In the genomic region with DNA sequence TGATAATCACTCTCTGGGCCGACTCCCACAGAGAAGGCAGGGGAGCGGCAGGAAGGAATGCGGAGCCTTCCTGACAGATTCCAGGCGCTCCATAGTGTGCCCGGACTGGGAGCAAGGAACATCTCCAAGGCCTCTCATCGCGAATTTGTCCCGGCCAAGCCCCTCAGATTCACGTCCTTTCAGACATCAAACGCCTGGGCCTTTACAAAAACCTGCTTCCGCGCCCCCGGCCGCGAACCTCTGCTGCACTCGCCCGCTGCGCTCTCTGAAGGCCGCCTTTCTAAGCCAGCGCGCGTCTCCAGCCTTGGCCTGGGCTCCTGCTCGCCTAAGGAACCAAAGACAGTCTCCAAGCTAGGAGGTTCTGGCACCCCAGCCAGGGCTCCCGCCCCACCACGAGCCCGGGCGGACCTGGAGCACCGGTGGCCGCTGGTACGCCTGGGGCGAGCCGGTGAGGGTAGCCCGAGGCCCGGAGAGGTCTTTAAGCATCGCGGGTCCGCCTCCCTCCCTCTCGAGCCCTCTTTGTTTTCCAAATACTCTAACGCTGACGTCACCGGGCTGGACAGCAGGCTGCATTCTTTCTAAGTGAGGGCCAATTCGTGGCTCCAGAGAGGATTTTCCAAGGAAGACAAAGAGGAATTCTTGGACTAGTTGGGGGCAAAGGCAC, we compare ENCODE assay signal across 8 cellular contexts. TPM values are rescaled to one million over a fixed set of nuclear protein-coding genes. Genes with fewer than 3 reads are reported as not detected.
DNase-seq lines count a peak whose midpoint lies in the region; ATAC-seq, FAIRE-seq and TF ChIP-seq lines count a peak whose summit lies in the region.

No MANE protein-coding gene starts in this region.

- H3K4me1 ChIP-seq in HUES48 (ENCODE audit: control insufficient read depth, insufficient read depth, low read length) = peaks cover 27% of the 10 kb centered on the region
- peaks cover 36% of the 10 kb centered on the region for H3K4me1 ChIP-seq in neuron (ENCODE audit: insufficient read depth, low read length)

- H3K4me3 ChIP-seq in HUES48 (ENCODE audit: low read depth, low read length) = peak overlapping the region; percentile 74
- H3K4me3 ChIP-seq in WI38 (ENCODE audit: low read depth, low read length) = peak overlapping the region; percentile 99
- peak overlapping the region; percentile 98 for H3K4me3 ChIP-seq in neuron (ENCODE audit: low read length)

- H3K27ac ChIP-seq in HUES48 (ENCODE audit: low read depth, low read length) = peak overlapping the region; percentile 100

- ATAC-seq in HG02623 (IDR thresholded peaks at IDR 0.05; ENCODE audit: unreplicated experiment) (no peak), GM21526 (IDR thresholded peaks at IDR 0.05; ENCODE audit: low FRiP score, unreplicated experiment) (no peak)

- no peak for TF ChIP-seq CTCF in WI38 (IDR thresholded peaks at IDR 0.05; ENCODE audit: low read depth, low read length)

- H3K9me3 ChIP-seq in HUES48 (ENCODE audit: control insufficient read depth, insufficient read depth, low read length) (no peaks in the 10 kb centered on the region), neuron (ENCODE audit: low read length) (no peaks in the 10 kb centered on the region)

- H2AFZ ChIP-seq in neuron (ENCODE audit: low read depth, low read length) = no peak overlapping the region

- FAIRE-seq in GM12891 (lab: Jason Lieb, UNC) = no peak

- H3K27me3 ChIP-seq in HUES48 (ENCODE audit: control insufficient read depth, insufficient read depth, low read length) = peaks cover 36% of the 10 kb centered on the region
- peaks cover 7% of the 10 kb centered on the region for H3K27me3 ChIP-seq in neuron (ENCODE audit: insufficient read depth, low read length)

- DNase-seq in Ammon's horn (ENCODE audit: low spot score) (peak; percentile 91), glomerular endothelial cell (ENCODE audit: extremely low read depth, low read depth, low spot score) (peak; percentile 56), GM12891 (ENCODE audit: insufficient read length, low spot score) (no peak)

- H3K36me3 ChIP-seq in HUES48 (ENCODE audit: control insufficient read depth, insufficient read depth, low read length) (peaks cover 35% of the 10 kb centered on the region), neuron (ENCODE audit: insufficient read depth, low read length) (peaks cover 40% of the 10 kb centered on the region)

- no peak for TF ChIP-seq POLR2A in GM12891 (IDR thresholded peaks at IDR 0.05; ENCODE audit: low read depth, low read length)

- H3K9ac ChIP-seq in HUES48 (ENCODE audit: low read depth, low read length) = peak overlapping the region; percentile 99

TF ChIP-seq in GM12891, 5 proteins besides CTCF, POLR2A, EP300 and RAD21:
- TF ChIP-seq PAX5 (IDR thresholded peaks at IDR 0.05; ENCODE audit: insufficient read depth, low read length, severe bottlenecking) = no peak
- no peak for TF ChIP-seq POU2F2 (IDR thresholded peaks at IDR 0.05; ENCODE audit: low read depth, low read length)
- no peak for TF ChIP-seq POLR2AphosphoS5 (IDR thresholded peaks at IDR 0.05; ENCODE audit: low read depth, low read length)
- TF ChIP-seq TAF1 (IDR thresholded peaks at IDR 0.05; ENCODE audit: low read depth, low read length) = no peak
- TF ChIP-seq SPI1 (IDR thresholded peaks at IDR 0.05; ENCODE audit: low read depth, low read length) = no peak
TF ChIP-seq in GM12891: peak in this region for 0.

RNA-seq across cellular contexts. Expression of a gene that starts 0.8 kb away (rescaled TPM):
- total RNA-seq in glomerular endothelial cell = 125 and 164 TPM in 2 replicates
- polyA plus RNA-seq in GM12891 (2012; ENCODE audit: low read depth, missing spikeins) = 0.01 TPM
